ENCODE assay signal across 20 cellular contexts in genomic region chr1:157091668-157092273, GRCh38. TPM values are rescaled to one million over a fixed set of nuclear protein-coding genes. Genes with fewer than 3 reads are reported as not detected.
DNase-seq lines count a peak whose midpoint lies in the region; ATAC-seq and TF ChIP-seq lines count a peak whose summit lies in the region.
"Had no signal": no experiment of that assay in that cellular context is flagged by ENCODE, and none has a peak within 500 bp of the region (broad histone marks: within the 10 kb centered on the region; RNA-seq: fewer than 3 reads in every experiment).

No MANE protein-coding gene starts in this region.

- peak overlapping the region; percentile 63 for H3K27ac Mint-ChIP-seq in activated T-helper 17 cell treated with anti-CD3 and anti-CD28 coated beads, Interleukin-2, amount 50 U/mL, for 72 hours
- H3K27ac Mint-ChIP-seq in stimulated activated naive CD8-positive, alpha-beta T cell treated with anti-CD3 and anti-CD28 coated beads, Interleukin-15, amount 100 ng/mL, for 72 hours, result peak overlapping the region in 1 of 2 donors; percentile 64
- H3K27ac Mint-ChIP-seq: IgD-negative memory B cell had no signal

- H3K27me3 ChIP-seq in breast epithelium (no peaks in the 10 kb centered on the region), mammary epithelial cell (ENCODE audit: insufficient read depth, low read length) (no peaks in the 10 kb centered on the region)
- H3K27me3 ChIP-seq: Peyer's patch had no signal

- H3K4me3 ChIP-seq in breast epithelium (no peak overlapping the region), mammary epithelial cell (replicated peaks in 1 of 3; ENCODE audit: insufficient read depth in 1 of 3, low read depth in 2 of 3, low read length in 3 of 3) (no peak overlapping the region)
- H3K4me3 ChIP-seq: Peyer's patch, SJCRH30 had no signal

- no peak for TF ChIP-seq POLR2A in breast epithelium (IDR thresholded peaks at IDR 0.05)

- no peak for ATAC-seq in activated T-helper 17 cell treated with anti-CD3 and anti-CD28 coated beads, Interleukin-2, amount 50 U/mL, for 72 hours (replicated peaks)
- ATAC-seq in HG03378 (IDR thresholded peaks at IDR 0.05; ENCODE audit: unreplicated experiment), result no peak
- no peak for ATAC-seq in stimulated activated naive CD8-positive, alpha-beta T cell treated with anti-CD3 and anti-CD28 coated beads, Interleukin-15, amount 100 ng/mL, for 72 hours

- H3K27me3 Mint-ChIP-seq in activated T-helper 17 cell treated with anti-CD3 and anti-CD28 coated beads, Interleukin-2, amount 50 U/mL, for 72 hours, result no peaks in the 10 kb centered on the region
- H3K27me3 Mint-ChIP-seq in stimulated activated naive CD8-positive, alpha-beta T cell treated with anti-CD3 and anti-CD28 coated beads, Interleukin-15, amount 100 ng/mL, for 72 hours, result peaks cover 9% of the 10 kb centered on the region
- H3K27me3 Mint-ChIP-seq: IgD-negative memory B cell had no signal

- no peak overlapping the region for H3K4me2 ChIP-seq in mammary epithelial cell (ENCODE audit: insufficient read depth, low read depth, low read length)

- H3K79me2 ChIP-seq in mammary epithelial cell (ENCODE audit: insufficient read depth, low read length), result no peaks in the 10 kb centered on the region

- H3K9me3 ChIP-seq in breast epithelium (no peaks in the 10 kb centered on the region), mammary epithelial cell (replicated peaks; ENCODE audit: insufficient read depth, low read length) (no peaks in the 10 kb centered on the region)
- H3K9me3 ChIP-seq: Peyer's patch, SJCRH30 had no signal

- in situ Hi-C loops in mammary epithelial cell (cut with MboI; ENCODE audit: low sequenced_read_pairs in 2 of 2), result loop anchor here in 1 of 2 donors (5.0 kb wide), 1 partner anchor 61 kb away; no protein-coding TSS in a partner anchor

- BruUV-seq in mammary epithelial cell (replicated peaks; lab: Mats Ljungman, UMichigan), result no TSS peak

- H3K4me1 Mint-ChIP-seq in activated T-helper 17 cell treated with anti-CD3 and anti-CD28 coated beads, Interleukin-2, amount 50 U/mL, for 72 hours, result no peaks in the 10 kb centered on the region
- peaks cover 5% of the 10 kb centered on the region for H3K4me1 Mint-ChIP-seq in stimulated activated naive CD8-positive, alpha-beta T cell treated with anti-CD3 and anti-CD28 coated beads, Interleukin-15, amount 100 ng/mL, for 72 hours
- H3K4me1 Mint-ChIP-seq: IgD-negative memory B cell had no signal

- H3K9ac ChIP-seq in mammary epithelial cell (ENCODE audit: insufficient read depth, low read length), result no peak overlapping the region

- H2AFZ ChIP-seq in mammary epithelial cell (ENCODE audit: low read depth, low read length), result no peak overlapping the region

- H3K27ac ChIP-seq in breast epithelium, result peak overlapping the region; percentile 1 to 74
- no peak overlapping the region for H3K27ac ChIP-seq in mammary epithelial cell (ENCODE audit: insufficient read depth, low read depth, low read length)
- H3K27ac ChIP-seq: C4-2B, Peyer's patch, SJCRH30 had no signal

- H3K9me3 Mint-ChIP-seq in activated T-helper 17 cell treated with anti-CD3 and anti-CD28 coated beads, Interleukin-2, amount 50 U/mL, for 72 hours, result no peaks in the 10 kb centered on the region
- no peaks in the 10 kb centered on the region for H3K9me3 Mint-ChIP-seq in stimulated activated naive CD8-positive, alpha-beta T cell treated with anti-CD3 and anti-CD28 coated beads, Interleukin-15, amount 100 ng/mL, for 72 hours
- H3K9me3 Mint-ChIP-seq: IgD-negative memory B cell had no signal

- dilution Hi-C loops in mammary epithelial cell (cut with HindIII; ENCODE audit: low sequenced_read_pairs), result no loop called here

- no peak for DNase-seq in breast epithelium (ENCODE audit: low spot score in 2 of 2)
- no peak for DNase-seq in mammary epithelial cell
- DNase-seq in posterior vena cava (ENCODE audit: low spot score), result peak; percentile 37
- DNase-seq in stimulated activated naive CD8-positive, alpha-beta T cell treated with anti-CD3 and anti-CD28 coated beads, Interleukin-15, amount 100 ng/mL, for 72 hours, result no peak
- DNase-seq in DMS79 treated with DMSO at 0.1 percent for 48 hours (lab: John Stamatoyannopoulos, UW), result no peak
- DNase-seq in COLO668 (lab: John Stamatoyannopoulos, UW; ENCODE audit: unreplicated experiment), result no peak
- DNase-seq: NCI-H1694, NCI-H2081, NCI-H2171, NCI-H345, NCI-H524, NCI-H774, SJCRH30 had no signal

- H4K20me1 ChIP-seq in mammary epithelial cell (ENCODE audit: insufficient read depth, low read length), result no peaks in the 10 kb centered on the region

- 38% methylated on average over 2 of the region's 4 CpGs for WGBS in mammary epithelial cell (ENCODE audit: low coverage, missing lambda C conversion rate)

- CTCF ChIA-PET in mammary epithelial cell (lab: Charles Lee; ENCODE audit: low non-redundant PET), result interaction anchor here (0.7 to 0.8 kb wide), 2 partner anchors 44 to 402 kb away, joined by 4 to 5 read pairs; no protein-coding TSS in a partner anchor

- intact Hi-C loops in breast epithelium (cut with DNase I; ENCODE audit: low total_unique reads), result loop anchor here (5.0 kb wide), 1 partner anchor 56 kb away; no protein-coding TSS in a partner anchor
- intact Hi-C loops in mammary epithelial cell (cut with micrococcal nuclease), result loop anchor here (5.0 to 10.0 kb wide), 2 partner anchors 283 to 401 kb away; no protein-coding TSS in a partner anchor
- intact Hi-C loops in posterior vena cava (cut with DNase I), result loop anchor here (2.0 to 5.0 kb wide), 3 partner anchors 36 to 65 kb away; no protein-coding TSS in a partner anchor

- H3K4me3 Mint-ChIP-seq in activated T-helper 17 cell treated with anti-CD3 and anti-CD28 coated beads, Interleukin-2, amount 50 U/mL, for 72 hours, result no peak overlapping the region
- H3K4me3 Mint-ChIP-seq in stimulated activated naive CD8-positive, alpha-beta T cell treated with anti-CD3 and anti-CD28 coated beads, Interleukin-15, amount 100 ng/mL, for 72 hours, result no peak overlapping the region
- H3K4me3 Mint-ChIP-seq: IgD-negative memory B cell had no signal

- no peaks in the 10 kb centered on the region for H3K36me3 ChIP-seq in breast epithelium
- H3K36me3 ChIP-seq in mammary epithelial cell (ENCODE audit: insufficient read depth, low read length), result no peaks in the 10 kb centered on the region
- H3K36me3 ChIP-seq: Peyer's patch, SJCRH30 had no signal

- TF ChIP-seq CTCF in breast epithelium (IDR thresholded peaks at IDR 0.05) (no peak), mammary epithelial cell (conservative IDR thresholded peaks at IDR 0.05 in 1 of 2, IDR thresholded peaks at IDR 0.05 in 1 of 2; ENCODE audit: extremely low read depth in 1 of 2, insufficient read depth in 1 of 2, low read depth in 1 of 2, low read length in 2 of 2) (no peak)

- peaks cover 0 to 14% of the 10 kb centered on the region in 2 donors for H3K4me1 ChIP-seq in breast epithelium
- H3K4me1 ChIP-seq in mammary epithelial cell (ENCODE audit: insufficient read depth, low read length), result peaks cover 10% of the 10 kb centered on the region
- H3K4me1 ChIP-seq: Peyer's patch, SJCRH30 had no signal

- no peaks in the 10 kb centered on the region for H3K36me3 Mint-ChIP-seq in activated T-helper 17 cell treated with anti-CD3 and anti-CD28 coated beads, Interleukin-2, amount 50 U/mL, for 72 hours (ENCODE audit: low read depth)
- H3K36me3 Mint-ChIP-seq: IgD-negative memory B cell had no signal

RNA-seq across cellular contexts. Expression of gene ETV3L, which starts 7.8 kb away (rescaled TPM):
- total RNA-seq in breast epithelium, result not detected
- not detected for total RNA-seq in mammary epithelial cell
- not detected for polyA plus RNA-seq in mammary epithelial cell
- not detected for polyA minus RNA-seq in mammary epithelial cell
- total RNA-seq in activated T-helper 17 cell treated with anti-CD3 and anti-CD28 coated beads, Interleukin-2, amount 50 U/mL, for 72 hours, result under 1 TPM in 1 of 2 donors, not detected in 1; 0.26 TPM
- total RNA-seq in posterior vena cava, result not detected
- total RNA-seq: A172, OCI-LY7, Peyer's patch, SJCRH30 had no signal
- polyA plus RNA-seq: IgD-negative memory B cell had no signal

RNA-seq across cellular contexts. Expression of gene ARHGEF11, which starts 46.2 kb away (rescaled TPM):
- 10 to 100 TPM; 31.1 to 50.4 (median 33.1) TPM for total RNA-seq in breast epithelium
- 10 to 100 TPM; 23.4 to 26.5 TPM for total RNA-seq in mammary epithelial cell
- polyA plus RNA-seq in mammary epithelial cell, result 14.2 TPM
- 33.5 TPM for polyA minus RNA-seq in mammary epithelial cell
- 1 to 10 TPM; 4.1 to 4.7 TPM for total RNA-seq in activated T-helper 17 cell treated with anti-CD3 and anti-CD28 coated beads, Interleukin-2, amount 50 U/mL, for 72 hours
- 10 to 100 TPM; 28.8 to 32.2 TPM for total RNA-seq in posterior vena cava

RNA-seq across cellular contexts. Expression of gene ETV3, which starts 46.4 kb away (rescaled TPM):
- total RNA-seq in breast epithelium (10 to 100 TPM; 20.0 to 28.0 (median 22.0) TPM), mammary epithelial cell (10 to 100 TPM; 20.5 to 34.1 TPM), posterior vena cava (10 to 100 TPM; 25.6 to 28.1 TPM)
- 11.4 TPM for polyA plus RNA-seq in mammary epithelial cell
- polyA minus RNA-seq in mammary epithelial cell, result 27.6 TPM
- total RNA-seq in activated T-helper 17 cell treated with anti-CD3 and anti-CD28 coated beads, Interleukin-2, amount 50 U/mL, for 72 hours, result 10 to 100 TPM; 18.4 to 39.4 TPM

Comparison
In these comparisons a context has a peak if more than half of its experiments do, and no peak if none do; other contexts are left out.
1. RNA of gene ARHGEF11, which starts 46.2 kb away (total RNA-seq): 31.1 to 50.4 TPM in breast epithelium, 28.8 to 32.2 TPM in posterior vena cava and 23.4 to 26.5 TPM in mammary epithelial cell; 4.1 to 4.7 TPM in activated T-helper 17 cell treated with anti-CD3 and anti-CD28 coated beads, Interleukin-2, amount 50 U/mL, for 72 hours; every median in the first group is over 4 times any median in the second.